Comparison of ENCODE assay signal across 19 cellular contexts in the genomic region with DNA sequence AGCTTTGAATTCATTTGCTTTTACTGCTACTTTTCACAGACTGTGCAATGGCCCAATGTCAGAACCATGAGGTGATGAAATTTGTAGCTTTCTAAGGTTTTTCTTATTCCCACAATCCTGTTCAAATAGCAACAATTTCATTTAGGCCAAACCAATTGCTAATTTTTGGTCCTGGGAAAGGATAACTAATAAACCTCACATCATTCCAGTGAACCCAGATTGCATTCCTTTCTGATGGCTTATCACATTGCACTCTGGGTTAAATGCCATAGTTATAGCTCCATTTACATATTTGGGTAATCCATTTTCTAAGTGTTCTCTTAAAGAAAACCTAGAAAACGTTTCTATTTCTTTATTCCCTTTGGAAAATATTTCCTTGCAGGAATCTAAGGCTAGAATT. TPM values are rescaled to one million over a fixed set of nuclear protein-coding genes. Genes with fewer than 3 reads are reported as not detected.
DNase-seq lines count a peak whose midpoint lies in the region; FAIRE-seq and TF ChIP-seq lines count a peak whose summit lies in the region.
"Had no signal": no experiment of that assay in that cellular context is flagged by ENCODE, and none has a peak within 500 bp of the region (broad histone marks: within the 10 kb centered on the region; RNA-seq: fewer than 3 reads in every experiment).

No MANE protein-coding gene starts in this region.

- H3K27ac ChIP-seq in SK-N-SH (ENCODE audit: low read depth in 2 of 2, low read length in 1 of 2), result no peak overlapping the region
- H3K27ac ChIP-seq in transverse colon, result no peak overlapping the region
- no peak overlapping the region for H3K27ac ChIP-seq in small intestine (ENCODE audit: low read depth in 1 of 2, low read length in 1 of 2)
- H3K27ac ChIP-seq: breast epithelium, coronary artery, esophagus muscularis mucosa, pancreas, stomach, tibial nerve, VCaP had no signal

- H3K36me3 ChIP-seq in SK-N-SH (replicated peaks in 1 of 2; ENCODE audit: control insufficient read depth in 1 of 2, insufficient read depth in 2 of 2, low read length in 1 of 2) (no peaks in the 10 kb centered on the region), skeletal muscle satellite cell (ENCODE audit: insufficient read depth, low read length) (no peaks in the 10 kb centered on the region), transverse colon (no peaks in the 10 kb centered on the region), small intestine (ENCODE audit: control insufficient read depth in 2 of 2, insufficient read depth in 2 of 2, low read length in 2 of 2) (no peaks in the 10 kb centered on the region)
- H3K36me3 ChIP-seq: breast epithelium, esophagus muscularis mucosa, HAP-1, pancreas, right atrium auricular region, stomach, tibial nerve had no signal

- no peaks in the 10 kb centered on the region for H3F3A ChIP-seq in SK-N-SH (replicated peaks; ENCODE audit: insufficient read depth)

- H4K20me1 ChIP-seq in SK-N-SH (ENCODE audit: insufficient read depth), result no peaks in the 10 kb centered on the region

- H3K4me1 ChIP-seq in SK-N-SH (ENCODE audit: control insufficient read depth in 1 of 2, insufficient read depth in 2 of 2, low read depth in 1 of 2, low read length in 1 of 2), result peaks cover 0 to 7% of the 10 kb centered on the region in 2 experiments; a peak in 2 of 4 replicates
- peaks cover 9% of the 10 kb centered on the region for H3K4me1 ChIP-seq in skeletal muscle satellite cell (ENCODE audit: control insufficient read depth, insufficient read depth, low read length)
- H3K4me1 ChIP-seq in transverse colon, result peaks cover 0 to 5% (median under 1%) of the 10 kb centered on the region in 4 donors
- no peaks in the 10 kb centered on the region for H3K4me1 ChIP-seq in small intestine (ENCODE audit: control insufficient read depth in 2 of 2, insufficient read depth in 1 of 2, low read depth in 1 of 2, low read length in 1 of 2)
- H3K4me1 ChIP-seq: breast epithelium had no signal

- no peak for FAIRE-seq in small intestine (lab: Jason Lieb, UNC)
- FAIRE-seq: pancreas had no signal

- H3K9me3 ChIP-seq in SK-N-SH (no peaks in the 10 kb centered on the region), skeletal muscle satellite cell (replicated peaks; ENCODE audit: low read length) (no peaks in the 10 kb centered on the region), transverse colon (no peaks in the 10 kb centered on the region), small intestine (ENCODE audit: control insufficient read depth, low read depth) (no peaks in the 10 kb centered on the region)
- H3K9me3 ChIP-seq: breast epithelium, esophagus muscularis mucosa, HAP-1, pancreas, right atrium auricular region, stomach, tibial nerve had no signal

- no peak for TF ChIP-seq EP300 in SK-N-SH (IDR thresholded peaks at IDR 0.05; ENCODE audit: borderline replicate concordance in 1 of 2, low read depth in 1 of 2, low read length in 1 of 2)
- TF ChIP-seq EP300 in transverse colon (IDR thresholded peaks at IDR 0.05; ENCODE audit: low read depth), result no peak

- no peak overlapping the region for H3K9ac ChIP-seq in SK-N-SH
- H3K9ac ChIP-seq in skeletal muscle satellite cell (ENCODE audit: low read depth, low read length), result peak overlapping the region; percentile 60

- CTCF ChIA-PET in SK-N-SH (lab: Yijun Ruan, JAX), result interaction anchor here (0.9 to 2.0 kb wide), 6 partner anchors 16 to 312 kb away, joined by 3 to 8 read pairs (median 4); no protein-coding TSS in a partner anchor

- H3K79me2 ChIP-seq in SK-N-SH (ENCODE audit: insufficient read depth), result no peaks in the 10 kb centered on the region

- H3K4me3 ChIP-seq in SK-N-SH (ENCODE audit: low read depth in 2 of 2, low read length in 1 of 2) (no peak overlapping the region), fibroblast of mammary gland (ENCODE audit: control insufficient read depth, low read depth, low read length) (no peak overlapping the region), skeletal muscle satellite cell (ENCODE audit: low read length) (no peak overlapping the region), transverse colon (no peak overlapping the region), small intestine (ENCODE audit: low read depth in 1 of 2, low read length in 2 of 2) (no peak overlapping the region)
- H3K4me3 ChIP-seq: breast epithelium, coronary artery, esophagus muscularis mucosa, HAP-1, pancreas, right atrium auricular region, stomach, tibial nerve had no signal

- peak overlapping the region; percentile 19; the same call in 1 of the 2 replicates for H2AFZ ChIP-seq in SK-N-SH (ENCODE audit: low read depth)

- H3K27me3 ChIP-seq in SK-N-SH (ENCODE audit: insufficient read depth), result no peaks in the 10 kb centered on the region
- H3K27me3 ChIP-seq in skeletal muscle satellite cell (ENCODE audit: control insufficient read depth, insufficient read depth, low read length), result no peaks in the 10 kb centered on the region
- H3K27me3 ChIP-seq in transverse colon, result no peaks in the 10 kb centered on the region
- peaks cover 0 to 3% of the 10 kb centered on the region in 2 donors for H3K27me3 ChIP-seq in small intestine (ENCODE audit: control insufficient read depth in 2 of 2, insufficient read depth in 2 of 2, low read length in 2 of 2)
- H3K27me3 ChIP-seq: breast epithelium, esophagus muscularis mucosa, pancreas, right atrium auricular region, stomach, tibial nerve had no signal

- H3K9me2 ChIP-seq in SK-N-SH, result no peaks in the 10 kb centered on the region

- TF ChIP-seq CTCF in SK-N-SH (IDR thresholded peaks at IDR 0.05) (no peak), fibroblast of mammary gland (conservative IDR thresholded peaks at IDR 0.05; ENCODE audit: control insufficient read depth, insufficient read depth, low read depth, low read length) (no peak), GM20000 (IDR thresholded peaks at IDR 0.05; ENCODE audit: extremely low read depth, missing control alignments) (no peak), transverse colon (IDR thresholded peaks at IDR 0.05) (no peak)

- H3K4me2 ChIP-seq in SK-N-SH (no peak overlapping the region), skeletal muscle satellite cell (ENCODE audit: low read length) (peak overlapping the region; percentile 70)

- POLR2A ChIA-PET in SK-N-SH (lab: Yijun Ruan, JAX), result no interaction called here

- in situ Hi-C loops in transverse colon (cut with MboI; ENCODE audit: low pct_ligation_motif_present in 1 of 4, low pct_unique_long_range_greater_than_20kb in 1 of 4, low sequenced_read_pairs in 3 of 4), result loop anchor here (5.0 to 25.0 kb wide), 3 partner anchors 299 to 314 kb away; no protein-coding TSS in a partner anchor

- WGBS in SK-N-SH (ENCODE audit: low lambda C conversion rate), result 2% methylated on average over 1 of the region's 1 CpG
- 12 to 20% methylated on average over 1 of the region's 1 CpG for WGBS in transverse colon (ENCODE audit: low coverage in 1 of 2), 2 donors
- WGBS in small intestine, 3 donors, result 4 to 31% (median 17%) methylated on average over 1 of the region's 1 CpG

- DNase-seq in ELR (ENCODE audit: low read depth) (peak; percentile 77), SK-N-SH (no peak), fibroblast of mammary gland (ENCODE audit: low read depth) (peak; percentile 59), GM20000 (ENCODE audit: low spot score) (no peak), transverse colon (no peak), small intestine (no peak), HuH-7.5 (ENCODE audit: low spot score) (no peak)
- DNase-seq: activated CD4-positive, alpha-beta T cell treated with anti-CD3 and anti-CD28 coated beads, Interleukin-2, amount 50 U/mL, for 1 hour; left ventricle myocardium superior had no signal

- no peak for TF ChIP-seq POLR2A in transverse colon (IDR thresholded peaks at IDR 0.05)

- TF ChIP-seq RAD21 in SK-N-SH (IDR thresholded peaks at IDR 0.05; ENCODE audit: low read length), result no peak

- intact Hi-C loops in transverse colon (cut with DNase I; ENCODE audit: low total_unique reads), result loop anchor here (10.0 kb wide), 1 partner anchor 311 kb away; no protein-coding TSS in a partner anchor

TF ChIP-seq in SK-N-SH, 30 proteins besides CTCF, POLR2A, EP300 and RAD21:
- TF ChIP-seq FOXJ3 (CRISPR knock-in tag; IDR thresholded peaks at IDR 0.05) (no peak), MEF2A (IDR thresholded peaks at IDR 0.05; ENCODE audit: borderline replicate concordance, low read depth) (no peak)
- TF ChIP-seq, protein P1, sequence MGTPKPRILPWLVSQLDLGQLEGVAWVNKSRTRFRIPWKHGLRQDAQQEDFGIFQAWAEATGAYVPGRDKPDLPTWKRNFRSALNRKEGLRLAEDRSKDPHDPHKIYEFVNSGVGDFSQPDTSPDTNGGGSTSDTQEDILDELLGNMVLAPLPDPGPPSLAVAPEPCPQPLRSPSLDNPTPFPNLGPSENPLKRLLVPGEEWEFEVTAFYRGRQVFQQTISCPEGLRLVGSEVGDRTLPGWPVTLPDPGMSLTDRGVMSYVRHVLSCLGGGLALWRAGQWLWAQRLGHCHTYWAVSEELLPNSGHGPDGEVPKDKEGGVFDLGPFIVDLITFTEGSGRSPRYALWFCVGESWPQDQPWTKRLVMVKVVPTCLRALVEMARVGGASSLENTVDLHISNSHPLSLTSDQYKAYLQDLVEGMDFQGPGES (IDR thresholded peaks at IDR 0.05; ENCODE audit: low read depth, low read length), result no peak

RNA-seq across cellular contexts. Expression of gene POMP, which starts 22.9 kb away (rescaled TPM):
- polyA plus RNA-seq in SK-N-SH (2012; rRNA removed), result 37.1 and 39.8 TPM in 2 replicates
- polyA plus RNA-seq in SK-N-SH (2012; cell fraction: cytosol; rRNA removed), result 64.5 and 103 TPM in 2 replicates
- 10.1 and 16.0 TPM in 2 replicates for polyA plus RNA-seq in SK-N-SH (2012; cell fraction: nucleus; rRNA removed)
- total RNA-seq in skeletal muscle satellite cell (2012; rRNA removed), result 174 and 228 TPM in 2 replicates
- total RNA-seq in transverse colon, result 10 to 100 TPM; 24.7 to 56.8 (median 44.0) TPM
- polyA plus RNA-seq in small intestine, result 100 to 1,000 TPM in 2 of 3 donors, 10 to 100 TPM in 1; 94.5 to 121 (median 115) TPM

Comparison
In these comparisons a context has a peak if more than half of its experiments do, and no peak if none do; other contexts are left out.
1. DNase-seq: peak in ELR (single experiment) and fibroblast of mammary gland (single experiment); none in SK-N-SH (single experiment), GM20000 (single experiment), transverse colon (single experiment), small intestine (single experiment) and HuH-7.5 (single experiment).